8 cellular contexts compared by ENCODE assay signal in genomic region chr22:46563381-46564083, GRCh38. TPM values are rescaled to one million over a fixed set of nuclear protein-coding genes. Genes with fewer than 3 reads are reported as not detected.
DNase-seq lines count a peak whose midpoint lies in the region; ATAC-seq, FAIRE-seq and TF ChIP-seq lines count a peak whose summit lies in the region.

No MANE protein-coding gene starts in this region.

- no peak overlapping the region for H3K4me3 ChIP-seq in A549
- no peak overlapping the region for H3K4me3 ChIP-seq in cardiac fibroblast (replicated peaks in 1 of 2; ENCODE audit: low read depth in 2 of 2, low read length in 2 of 2)
- peak overlapping the region; percentile 41 to 76 (median 58); a peak in 5 of 6 replicates for H3K4me3 ChIP-seq in HepG2 (replicated peaks in 1 of 3; ENCODE audit: insufficient read depth in 1 of 3, low read depth in 2 of 3, low read length in 3 of 3)

- CTCF ChIA-PET in A549 (lab: Yijun Ruan, JAX) (interaction anchor here (0.6 to 2.2 kb wide), 37 partner anchors 9 to 1847 kb away, joined by 3 to 15 read pairs (median 3); partner anchors contain the start of gene TBC1D22A), HepG2 (lab: Yijun Ruan, JAX; ENCODE audit: low intra/inter-chr PET ratio, low total read pairs) (interaction anchor here (0.6 to 1.7 kb wide), 5 partner anchors 45 to 118 kb away, joined by 3 to 13 read pairs (median 3); no protein-coding TSS in a partner anchor)

- H4K20me1 ChIP-seq in HepG2 (ENCODE audit: insufficient read depth, low read length): no peaks in the 10 kb centered on the region

- TF ChIP-seq CTCF in A549 (IDR thresholded peaks at IDR 0.05) (peak; percentile 60), cardiac fibroblast (IDR thresholded peaks at IDR 0.05; ENCODE audit: low read depth, low read length) (peak; percentile 89), HepG2 (CRISPR knock-in tag; IDR thresholded peaks at IDR 0.05) (peak; percentile 86)

- WGBS in A549 (ENCODE audit: missing lambda C conversion rate): 19% methylated on average over 15 of the region's 20 CpGs
- 3% methylated on average over 5 of the region's 20 CpGs for whole genome bisulfite sequencing in HepG2 (ENCODE audit: low lambda C conversion rate)

- no peaks in the 10 kb centered on the region for H3K27me3 ChIP-seq in HepG2 (ENCODE audit: control insufficient read depth in 1 of 2, insufficient read depth in 2 of 2, low read length in 2 of 2)

- TF ChIP-seq POLR2A in A549 (IDR thresholded peaks at IDR 0.05; ENCODE audit: low read length) (no peak), HepG2 (IDR thresholded peaks at IDR 0.05; ENCODE audit: insufficient read depth in 1 of 2, low read depth in 2 of 2, low read length in 2 of 2) (no peak)

- POLR2A ChIA-PET in A549 (lab: Yijun Ruan, JAX) (interaction anchor here (1.7 kb wide), 1 partner anchor 199 kb away, joined by 5 read pairs; the partner anchor contains the start of gene TBC1D22A), HepG2 (lab: Yijun Ruan, JAX) (interaction anchor here (0.6 to 2.6 kb wide), 20 partner anchors 9 to 235 kb away, joined by 3 to 21 read pairs (median 4); partner anchors contain the start of gene TBC1D22A)

- peak; percentile 70 to 75 for TF ChIP-seq RAD21 in A549 (conservative IDR thresholded peaks at IDR 0.05 in 1 of 2, IDR thresholded peaks at IDR 0.05 in 1 of 2)
- TF ChIP-seq RAD21 in HepG2 (CRISPR knock-in tag; IDR thresholded peaks at IDR 0.05): peak; percentile 86

- ATAC-seq in A549 (peak; percentile 88 to 91), GM18867 (IDR thresholded peaks at IDR 0.05; ENCODE audit: unreplicated experiment) (peak; percentile 53), HepG2 (peak; percentile 95), GM18858 (IDR thresholded peaks at IDR 0.05; ENCODE audit: unreplicated experiment) (no peak)

- in situ Hi-C loops in HepG2 (cut with HindIII; ENCODE audit: extremely low pct_ligation_motif_present, low pct_unique_long_range_greater_than_20kb): loop anchor here (25.0 kb wide), 1 partner anchor 99 kb away; no protein-coding TSS in a partner anchor

- intact Hi-C loops in HepG2 (cut with micrococcal nuclease; ENCODE audit: unreplicated experiment): loop anchor here (1.0 to 5.0 kb wide), 2 partner anchors 74 to 93 kb away; no protein-coding TSS in a partner anchor

- no peak overlapping the region for H2AFZ ChIP-seq in HepG2 (ENCODE audit: low read length)

- DNase-seq in A549 (ENCODE audit: low read depth in 1 of 2, low spot score in 1 of 2) (peak; percentile 68 to 71), NCI-H2171 treated with DMSO at 0.1 percent for 48 hours (lab: John Stamatoyannopoulos, UW) (peak; percentile 98), cardiac fibroblast (ENCODE audit: low read depth in 2 of 2) (peak; percentile 56 to 66), HepG2 (ENCODE audit: low spot score) (peak; percentile 64)
- peak; percentile 51 to 67 (median 57) for DNase-seq in activated CD4-positive, CD25-positive, alpha-beta regulatory T cell (lab: John Stamatoyannopoulos, UW)
- peak; percentile 64 to 71 (median 70) for DNase-seq in stimulated activated CD4-positive, alpha-beta T cell treated with anti-CD3 and anti-CD28 coated beads, TNF-alpha, amount 100 ng/mL, for 4 hours (ENCODE audit: low read depth in 3 of 3)

- peak overlapping the region; percentile 61 for H3K9ac ChIP-seq in HepG2 (ENCODE audit: insufficient read depth, low read depth, low read length)

- H3K79me2 ChIP-seq in HepG2 (ENCODE audit: insufficient read depth, low read length): no peaks in the 10 kb centered on the region

- H3K4me2 ChIP-seq in A549 (peak overlapping the region; percentile 75), HepG2 (ENCODE audit: low read depth, low read length) (peak overlapping the region; percentile 94)

- BruUV-seq in HepG2 (replicated peaks; lab: Mats Ljungman, UMichigan): no TSS peak

- H3K9me3 ChIP-seq in A549 (no peaks in the 10 kb centered on the region), HepG2 (ENCODE audit: low read length) (no peaks in the 10 kb centered on the region)

- no peaks in the 10 kb centered on the region for H3K36me3 ChIP-seq in HepG2 (replicated peaks in 1 of 2; ENCODE audit: control insufficient read depth in 1 of 2, insufficient read depth in 2 of 2, low read length in 2 of 2)

- peaks cover 13% of the 10 kb centered on the region for H3K4me1 ChIP-seq in A549
- peaks cover 27% of the 10 kb centered on the region for H3K4me1 ChIP-seq in HepG2 (ENCODE audit: insufficient read depth, low read length)

- FAIRE-seq in A549 (lab: Jason Lieb, UNC) (no peak), HepG2 (lab: Jason Lieb, UNC) (no peak)

- TF ChIP-seq EP300 in A549 (IDR thresholded peaks at IDR 0.05) (no peak), HepG2 (IDR thresholded peaks at IDR 0.05; ENCODE audit: low read depth in 2 of 2, low read length in 2 of 2) (no peak), HepG2 (CRISPR knock-in tag; IDR thresholded peaks at IDR 0.05; ENCODE audit: borderline replicate concordance) (no peak)

- H3K27ac ChIP-seq in A549 (peak overlapping the region; percentile 74 to 80), HepG2 (ENCODE audit: extremely low read length, insufficient read depth, low read length) (peak overlapping the region; percentile 59)

TF ChIP-seq in A549, 52 proteins besides CTCF, POLR2A, EP300 and RAD21 (continues in another document):
- TF ChIP-seq ESRRA (IDR thresholded peaks at IDR 0.05; ENCODE audit: borderline replicate concordance, low read length) (no peak), EHF (CRISPR knock-in tag; IDR thresholded peaks at IDR 0.05) (no peak)

RNA-seq across cellular contexts. Expression of gene CELSR1, which starts 26.1 kb away (rescaled TPM):
- polyA plus RNA-seq in A549 (2011; rRNA removed): 15.3 and 19.4 TPM in 2 replicates
- polyA plus RNA-seq in A549 (2012; cell fraction: cytosol; rRNA removed): 28.6 and 34.3 TPM in 2 replicates
- polyA plus RNA-seq in A549 (2012; cell fraction: nucleus; rRNA removed): 65.9 and 84.5 TPM in 2 replicates
- 26.9 to 31.8 TPM (median 28.4 TPM) in 3 replicates for polyA plus RNA-seq in A549 (2017; fragmentation: RNase III; extraction: RNeasy Plus Mini Kit Qiagen cat#74134 plus additional on column Dnase treatment)
- polyA minus RNA-seq in A549 (2011; rRNA and poly(A)+ RNA removed): 40.5 and 50.8 TPM in 2 replicates
- 1.5 and 1.8 TPM in 2 replicates for total RNA-seq in HepG2 (2016; rRNA removed; fragmentation: Illumina TruSeq; extraction: Trizol)
- total RNA-seq in HepG2 (2016; cell fraction: cytosol; rRNA removed; fragmentation: Illumina TruSeq; extraction: Trizol; ENCODE audit: low read depth): 0.53 and 0.71 TPM in 2 replicates
- total RNA-seq in HepG2 (2016; cell fraction: insoluble cytoplasmic fraction; rRNA removed; fragmentation: Illumina TruSeq; extraction: Trizol): 1.1 and 1.6 TPM in 2 replicates
- total RNA-seq in HepG2 (2016; cell fraction: membrane; rRNA removed; fragmentation: Illumina TruSeq; extraction: Trizol): 0.62 and 0.71 TPM in 2 replicates
- total RNA-seq in HepG2 (2016; cell fraction: nucleus; rRNA removed; fragmentation: Illumina TruSeq; extraction: Trizol): 2.1 and 2.2 TPM in 2 replicates
- 0.78 and 0.84 TPM in 2 replicates for polyA plus RNA-seq in HepG2 (2011; rRNA removed)
- polyA plus RNA-seq in HepG2 (2011; cell fraction: cytosol; rRNA removed): 0.49 and 0.62 TPM in 2 replicates
- polyA plus RNA-seq in HepG2 (2011; cell fraction: nucleus; rRNA removed): 2.1 and 3.6 TPM in 2 replicates
- 0.75 and 0.95 TPM in 2 replicates for polyA plus RNA-seq in HepG2 (2012)
- polyA plus RNA-seq in HepG2 (2016; cell fraction: cytosol; fragmentation: Illumina TruSeq; extraction: Trizol; ENCODE audit: low read depth): 0.17 and 0.26 TPM in 2 replicates
- polyA plus RNA-seq in HepG2 (2016; cell fraction: insoluble cytoplasmic fraction; fragmentation: Illumina TruSeq; extraction: Trizol; ENCODE audit: low read depth): 0.76 and 1.3 TPM in 2 replicates
- polyA plus RNA-seq in HepG2 (2016; cell fraction: membrane; fragmentation: Illumina TruSeq; extraction: Trizol; ENCODE audit: low read depth): 0.38 and 0.70 TPM in 2 replicates
- 4.1 and 5.1 TPM in 2 replicates for polyA plus RNA-seq in HepG2 (2016; cell fraction: nucleus; fragmentation: Illumina TruSeq; extraction: Trizol; ENCODE audit: insufficient read depth, low read depth)
- 4.5 and 19.4 TPM in 2 replicates for polyA minus RNA-seq in HepG2 (2011; rRNA and poly(A)+ RNA removed; ENCODE audit: low replicate concordance)
- 0.30 and 1.1 TPM in 2 replicates for polyA minus RNA-seq in HepG2 (2011; cell fraction: cytosol; rRNA and poly(A)+ RNA removed)
- 2.0 and 3.5 TPM in 2 replicates for polyA minus RNA-seq in HepG2 (2011; cell fraction: nucleus; rRNA and poly(A)+ RNA removed)

RNA-seq across cellular contexts. Expression of gene GRAMD4, which starts 56.7 kb away (rescaled TPM):
- 13.1 and 13.2 TPM in 2 replicates for polyA plus RNA-seq in A549 (2011; rRNA removed)
- 9.7 and 14.9 TPM in 2 replicates for polyA plus RNA-seq in A549 (2012; cell fraction: cytosol; rRNA removed)
- 15.6 and 18.2 TPM in 2 replicates for polyA plus RNA-seq in A549 (2012; cell fraction: nucleus; rRNA removed)
- 6.0 to 8.1 TPM (median 7.7 TPM) in 3 replicates for polyA plus RNA-seq in A549 (2017; fragmentation: RNase III; extraction: RNeasy Plus Mini Kit Qiagen cat#74134 plus additional on column Dnase treatment)
- 27.3 and 40.6 TPM in 2 replicates for polyA minus RNA-seq in A549 (2011; rRNA and poly(A)+ RNA removed)
- total RNA-seq in HepG2 (2016; rRNA removed; fragmentation: Illumina TruSeq; extraction: Trizol): 12.9 and 15.7 TPM in 2 replicates
- 14.1 and 16.3 TPM in 2 replicates for total RNA-seq in HepG2 (2016; cell fraction: cytosol; rRNA removed; fragmentation: Illumina TruSeq; extraction: Trizol; ENCODE audit: low read depth)
- 6.4 and 16.5 TPM in 2 replicates for total RNA-seq in HepG2 (2016; cell fraction: insoluble cytoplasmic fraction; rRNA removed; fragmentation: Illumina TruSeq; extraction: Trizol)
- 12.4 and 12.8 TPM in 2 replicates for total RNA-seq in HepG2 (2016; cell fraction: membrane; rRNA removed; fragmentation: Illumina TruSeq; extraction: Trizol)
- total RNA-seq in HepG2 (2016; cell fraction: nucleus; rRNA removed; fragmentation: Illumina TruSeq; extraction: Trizol): 23.1 and 33.6 TPM in 2 replicates
- 15.2 and 16.8 TPM in 2 replicates for polyA plus RNA-seq in HepG2 (2011; rRNA removed)
- 9.6 and 13.3 TPM in 2 replicates for polyA plus RNA-seq in HepG2 (2011; cell fraction: cytosol; rRNA removed)
- polyA plus RNA-seq in HepG2 (2011; cell fraction: nucleus; rRNA removed): 31.6 and 32.7 TPM in 2 replicates
- 11.1 and 12.7 TPM in 2 replicates for polyA plus RNA-seq in HepG2 (2012)
- polyA plus RNA-seq in HepG2 (2016; cell fraction: cytosol; fragmentation: Illumina TruSeq; extraction: Trizol; ENCODE audit: low read depth): 2.2 and 2.8 TPM in 2 replicates
- polyA plus RNA-seq in HepG2 (2016; cell fraction: insoluble cytoplasmic fraction; fragmentation: Illumina TruSeq; extraction: Trizol; ENCODE audit: low read depth): 5.3 and 6.3 TPM in 2 replicates
- 4.4 and 6.1 TPM in 2 replicates for polyA plus RNA-seq in HepG2 (2016; cell fraction: membrane; fragmentation: Illumina TruSeq; extraction: Trizol; ENCODE audit: low read depth)
- polyA plus RNA-seq in HepG2 (2016; cell fraction: nucleus; fragmentation: Illumina TruSeq; extraction: Trizol; ENCODE audit: insufficient read depth, low read depth): 20.4 and 22.4 TPM in 2 replicates
- polyA minus RNA-seq in HepG2 (2011; rRNA and poly(A)+ RNA removed; ENCODE audit: low replicate concordance): 27.9 and 38.7 TPM in 2 replicates
- polyA minus RNA-seq in HepG2 (2011; cell fraction: cytosol; rRNA and poly(A)+ RNA removed): 10.0 and 13.9 TPM in 2 replicates
- polyA minus RNA-seq in HepG2 (2011; cell fraction: nucleus; rRNA and poly(A)+ RNA removed): 18.5 and 30.2 TPM in 2 replicates

Comparison
In these comparisons a context has a peak if more than half of its experiments do, and no peak if none do; other contexts are left out.
1. H3K4me3 ChIP-seq: peak in HepG2 (3 of 3); none in A549 (single experiment) and cardiac fibroblast (0 of 2).
2. Of the 38 proteins assayed by ChIP-seq in both HepG2 and A549: peak only in HepG2: BCL3, CEBPB, HMGXB4, MYC and PHF8; only in A549: none; in both: CTCF, MAX, RAD21, SMC3 and USF2; in neither: 27; mixed calls (peak in some experiments, not most) for 1.
3. Peak in every context shown above with its lines, with median percentiles within 50 percentile points of each other: DNase-seq and CTCF ChIP-seq.